Comparison of ENCODE assay signal across 15 cellular contexts in genomic region chr21:32094792-32095191, GRCh38.
DNase-seq lines count a peak whose midpoint lies in the region; ATAC-seq and TF ChIP-seq lines count a peak whose summit lies in the region.
"Had no signal": no experiment of that assay in that cellular context is flagged by ENCODE, and none has a peak within 500 bp of the region (broad histone marks: within the 10 kb centered on the region; RNA-seq: fewer than 3 reads in every experiment).

No MANE protein-coding gene starts in this region.

- H3K9me3 ChIP-seq in IMR-90 (ENCODE audit: control insufficient read depth, insufficient read depth, low read length), result no peaks in the 10 kb centered on the region
- H3K9me3 ChIP-seq in mesenchymal stem cell (ENCODE audit: control insufficient read depth, low read length), result peaks cover 4% of the 10 kb centered on the region
- H3K9me3 ChIP-seq: gastrocnemius medialis had no signal

- H4K91ac ChIP-seq in IMR-90 (ENCODE audit: insufficient read depth, low read depth, low read length) (no peak overlapping the region), mesenchymal stem cell (ENCODE audit: low read length) (no peak overlapping the region)

- POLR2A ChIA-PET in IMR-90 (lab: Charles Lee; ENCODE audit: unreplicated experiment), result no interaction called here

- ATAC-seq in IMR-90 (ENCODE audit: low read depth), result peak; percentile 94
- ATAC-seq in HG02642 (IDR thresholded peaks at IDR 0.05; ENCODE audit: poor library complexity, unreplicated experiment), result no peak
- ATAC-seq in GM18867 (IDR thresholded peaks at IDR 0.05; ENCODE audit: unreplicated experiment), result no peak
- ATAC-seq: gastrocnemius medialis, left lobe of liver had no signal

- H3K9ac ChIP-seq in IMR-90 (ENCODE audit: low read depth, low read length) (no peak overlapping the region), mesenchymal stem cell (ENCODE audit: low read length) (peak overlapping the region; percentile 73)

- no peak overlapping the region for H2BK20ac ChIP-seq in IMR-90 (ENCODE audit: low read depth, low read length)

- H3K56ac ChIP-seq in IMR-90 (ENCODE audit: extremely low read depth, insufficient read depth, low read length), result no peak overlapping the region

- H3K4me3 ChIP-seq in IMR-90 (ENCODE audit: insufficient read depth, low read depth, low read length) (peak overlapping the region; percentile 35; the same call in 1 of the 2 replicates), coronary artery (peak overlapping the region; percentile 56), mesenchymal stem cell (ENCODE audit: insufficient read depth in 1 of 2, low read depth in 1 of 2, low read length in 2 of 2) (peak overlapping the region in 1 of 2 experiments; percentile 57)
- H3K4me3 ChIP-seq: gastrocnemius medialis had no signal

- H3K27me3 ChIP-seq in IMR-90 (ENCODE audit: control insufficient read depth, insufficient read depth, low read length) (no peaks in the 10 kb centered on the region; the same call in 1 of the 2 replicates), mesenchymal stem cell (ENCODE audit: control insufficient read depth in 1 of 2, insufficient read depth in 1 of 2, low read length in 2 of 2) (peaks cover 0 to 3% of the 10 kb centered on the region in 2 experiments)
- H3K27me3 ChIP-seq: gastrocnemius medialis had no signal

- H3K18ac ChIP-seq in IMR-90 (ENCODE audit: low read depth, low read length), result peak overlapping the region; percentile 45
- no peak overlapping the region for H3K18ac ChIP-seq in mesenchymal stem cell (ENCODE audit: low read depth in 1 of 2, low read length in 2 of 2)

- H2BK120ac ChIP-seq in IMR-90 (ENCODE audit: low read depth, low read length) (no peak overlapping the region), mesenchymal stem cell (ENCODE audit: low read depth, low read length) (no peak overlapping the region)

- no peaks in the 10 kb centered on the region for H3K79me1 ChIP-seq in IMR-90 (ENCODE audit: low read depth in 1 of 2, low read length in 2 of 2)
- no peaks in the 10 kb centered on the region for H3K79me1 ChIP-seq in mesenchymal stem cell (replicated peaks; ENCODE audit: low read length, poor library complexity, severe bottlenecking)

- H3K4me1 ChIP-seq in IMR-90 (ENCODE audit: control insufficient read depth, insufficient read depth, low read length), result no peaks in the 10 kb centered on the region
- no peaks in the 10 kb centered on the region for H3K4me1 ChIP-seq in mesenchymal stem cell (ENCODE audit: control insufficient read depth, insufficient read depth, low read depth, low read length)
- H3K4me1 ChIP-seq: gastrocnemius medialis had no signal

- H2BK12ac ChIP-seq in mesenchymal stem cell (ENCODE audit: low read length in 2 of 2), result no peak overlapping the region

- CTCF ChIA-PET in IMR-90 (lab: Yijun Ruan, JAX), result no interaction called here

- peak overlapping the region; percentile 95 for H4K5ac ChIP-seq in IMR-90 (ENCODE audit: low read depth, low read length)

- no TSS peak for BruUV-seq in IMR-90 (replicated peaks; lab: Mats Ljungman, UMichigan)

- no peak overlapping the region for H3K14ac ChIP-seq in IMR-90 (replicated peaks; ENCODE audit: low read depth, low read length)
- no peak overlapping the region for H3K14ac ChIP-seq in mesenchymal stem cell (ENCODE audit: low read length in 2 of 2)

- in situ Hi-C loops in IMR-90 (cut with MboI; ENCODE audit: low sequenced_read_pairs), result no loop called here

- dilution Hi-C loops in IMR-90 (cut with HindIII; ENCODE audit: low sequenced_read_pairs, unreplicated experiment), result no loop called here

- H4K20me1 ChIP-seq in IMR-90 (ENCODE audit: insufficient read depth, low read length), result no peaks in the 10 kb centered on the region

- H3K36me3 ChIP-seq in IMR-90 (ENCODE audit: control insufficient read depth, insufficient read depth, low read length), result no peaks in the 10 kb centered on the region
- H3K36me3 ChIP-seq in mesenchymal stem cell (ENCODE audit: control insufficient read depth in 1 of 2, insufficient read depth in 2 of 2, low read depth in 1 of 2, low read length in 2 of 2), result no peaks in the 10 kb centered on the region
- H3K36me3 ChIP-seq: gastrocnemius medialis had no signal

- no peak for TF ChIP-seq CTCF in IMR-90 (conservative IDR thresholded peaks at IDR 0.05; ENCODE audit: low read depth, low read length)
- no peak for TF ChIP-seq CTCF in coronary artery (IDR thresholded peaks at IDR 0.05)

- no peak overlapping the region for H2AK9ac ChIP-seq in IMR-90 (replicated peaks; ENCODE audit: low read depth, low read length, poor library complexity)

- TF ChIP-seq POLR2A in IMR-90 (IDR thresholded peaks at IDR 0.05; ENCODE audit: low read depth, low read length), result no peak

- H2AK5ac ChIP-seq in IMR-90 (ENCODE audit: low read depth, low read length) (no peak overlapping the region), mesenchymal stem cell (ENCODE audit: low read length, severe bottlenecking) (no peak overlapping the region)

- no peak for TF ChIP-seq RAD21 in IMR-90 (IDR thresholded peaks at IDR 0.05; ENCODE audit: low read length)

- H2BK15ac ChIP-seq in IMR-90 (ENCODE audit: low read depth, low read length) (no peak overlapping the region), mesenchymal stem cell (ENCODE audit: low read depth, poor library complexity, severe bottlenecking) (no peak overlapping the region)

- H3K23ac ChIP-seq in IMR-90 (ENCODE audit: low read depth, low read length) (no peak overlapping the region), mesenchymal stem cell (ENCODE audit: low read length in 2 of 2) (no peak overlapping the region)

- H3K4ac ChIP-seq in IMR-90 (ENCODE audit: low read depth, low read length) (no peak overlapping the region), mesenchymal stem cell (ENCODE audit: low read depth in 1 of 2, low read length in 2 of 2) (no peak overlapping the region)

- peak overlapping the region; percentile 29 to 75; a peak in 2 of 4 replicates for H4K8ac ChIP-seq in IMR-90 (ENCODE audit: low read depth in 2 of 2, low read length in 2 of 2)
- no peak overlapping the region for H4K8ac ChIP-seq in mesenchymal stem cell (ENCODE audit: low read length)

- intact Hi-C loops in IMR-90 (cut with micrococcal nuclease), result no loop called here

- H3K27ac ChIP-seq in IMR-90 (ENCODE audit: insufficient read depth, low read length) (no peak overlapping the region), coronary artery (no peak overlapping the region), mesenchymal stem cell (ENCODE audit: low read length, poor library complexity, severe bottlenecking) (no peak overlapping the region)
- H3K27ac ChIP-seq: gastrocnemius medialis had no signal

- DNase-seq in NCI-H526 (lab: John Stamatoyannopoulos, UW) (peak; percentile 9 to 25), NCI-H526 treated with DMSO at 0.1 percent for 48 hours (lab: John Stamatoyannopoulos, UW) (no peak), IMR-90 (peak; percentile 46), coronary artery (ENCODE audit: low spot score) (no peak), mesenchymal stem cell (peak; percentile 14)
- DNase-seq in stimulated activated CD8-positive, alpha-beta memory T cell treated with anti-CD3 and anti-CD28 coated beads, Interleukin-4, amount 100 ng/mL, for 48 hours, result no peak
- DNase-seq: activated CD4-positive, CD25-positive, alpha-beta regulatory T cell treated with anti-CD3 and anti-CD28 coated beads, Interleukin-2, amount 50 U/mL, for 72 hours; activated T-cell treated with anti-CD3 and anti-CD28 coated beads, Interleukin-2, amount 50 U/mL, for 48 hours; amygdala; gastrocnemius medialis; NCI-H1105; NCI-H748 treated with DMSO at 0.1 percent for 48 hours had no signal

- H2BK5ac ChIP-seq in IMR-90 (ENCODE audit: low read depth, low read length, poor library complexity, severe bottlenecking), result no peak overlapping the region
- no peak overlapping the region for H2BK5ac ChIP-seq in mesenchymal stem cell (ENCODE audit: low read depth, low read length, poor library complexity, severe bottlenecking)

- H2AFZ ChIP-seq in IMR-90 (replicated peaks; ENCODE audit: low read length, poor library complexity) (peak overlapping the region; percentile 45), mesenchymal stem cell (ENCODE audit: low read depth, low read length) (no peak overlapping the region)

- no peaks in the 10 kb centered on the region for H3K9me1 ChIP-seq in IMR-90 (ENCODE audit: insufficient read depth, low read length)

- H3K4me2 ChIP-seq in IMR-90 (ENCODE audit: low read depth, low read length), result peak overlapping the region; percentile 76
- no peak overlapping the region for H3K4me2 ChIP-seq in mesenchymal stem cell (ENCODE audit: low read length, poor library complexity, severe bottlenecking)

- no CpG with 5 or more reads among the region's 2 CpGs for WGBS in IMR-90 (ENCODE audit: extremely low coverage in 2 of 2, insufficient read length in 1 of 2), 2 experiments
- 40% methylated on average over 2 of the region's 2 CpGs for WGBS in mesenchymal stem cell

TF ChIP-seq in IMR-90, 13 proteins besides CTCF, POLR2A, EP300 and RAD21:
- TF ChIP-seq USF2 (IDR thresholded peaks at IDR 0.05; ENCODE audit: low read depth, low read length), result peak; percentile 87
- no peak for TF ChIP-seq CHD1 (IDR thresholded peaks at IDR 0.05; ENCODE audit: low read depth, low read length)

Comparison
In these comparisons a context has a peak if more than half of its experiments do, and no peak if none do; other contexts are left out.
1. DNase-seq: peak in NCI-H526 (2 of 2), IMR-90 (single experiment) and mesenchymal stem cell (single experiment); none in NCI-H526 treated with DMSO at 0.1 percent for 48 hours (single experiment), coronary artery (single experiment) and stimulated activated CD8-positive, alpha-beta memory T cell treated with anti-CD3 and anti-CD28 coated beads, Interleukin-4, amount 100 ng/mL, for 48 hours (single experiment).